ENCODE assay signal across 18 cellular contexts in genomic region chr4:150782921-150783320, GRCh38.
DNase-seq lines count a peak whose midpoint lies in the region; ATAC-seq and TF ChIP-seq lines count a peak whose summit lies in the region.
"Had no signal": no experiment of that assay in that cellular context is flagged by ENCODE, and none has a peak within 500 bp of the region (broad histone marks: within the 10 kb centered on the region; RNA-seq: fewer than 3 reads in every experiment).

No MANE protein-coding gene starts in this region.

- no peaks in the 10 kb centered on the region for H3K36me3 ChIP-seq in thyroid gland

- TF ChIP-seq CTCF in activated CD8-positive, alpha-beta T cell treated with anti-CD3 and anti-CD28 coated beads for 36 hours (IDR thresholded peaks at IDR 0.05), result no peak
- TF ChIP-seq CTCF in fibroblast of the aortic adventitia (IDR thresholded peaks at IDR 0.05; ENCODE audit: insufficient read depth, low read length), result no peak
- no peak for TF ChIP-seq CTCF in thyroid gland (IDR thresholded peaks at IDR 0.05)

- POLR2A ChIA-PET in activated CD8-positive, alpha-beta T cell treated with anti-CD3 and anti-CD28 coated beads for 36 hours (lab: Charles Lee), result no interaction called here
- POLR2A ChIA-PET in activated CD8-positive, alpha-beta T cell treated with anti-CD3 and anti-CD28 coated beads, Interleukin-2, amount 10 ng/mL, durations not matched to agents 7 days and 5 days (lab: Charles Lee), result no interaction called here

- H3K9me3 Mint-ChIP-seq in activated CD8-positive, alpha-beta T cell treated with anti-CD3 and anti-CD28 coated beads for 36 hours, result no peaks in the 10 kb centered on the region
- no peaks in the 10 kb centered on the region for H3K9me3 Mint-ChIP-seq in activated CD8-positive, alpha-beta T cell treated with anti-CD3 and anti-CD28 coated beads, Interleukin-2, amount 10 ng/mL, durations not matched to agents 7 days and 5 days (ENCODE audit: insufficient read depth)
- no peaks in the 10 kb centered on the region for H3K9me3 Mint-ChIP-seq in activated naive CD8-positive, alpha-beta T cell treated with anti-CD3 and anti-CD28 coated beads, Interleukin-2, amount 50 U/mL, for 24 hours
- H3K9me3 Mint-ChIP-seq: activated naive CD8-positive, alpha-beta T cell treated with anti-CD3 and anti-CD28 coated beads for 36 hours; CD4-positive, alpha-beta memory T cell; neural crest cell had no signal

- TF ChIP-seq POLR2A in thyroid gland (IDR thresholded peaks at IDR 0.05), result no peak

- no peak for DNase-seq in activated CD8-positive, alpha-beta T cell treated with anti-CD3 and anti-CD28 coated beads for 36 hours
- DNase-seq in activated CD8-positive, alpha-beta T cell treated with anti-CD3 and anti-CD28 coated beads, Interleukin-2, amount 10 ng/mL, durations not matched to agents 7 days and 5 days, result no peak
- DNase-seq in amniotic epithelial cell (ENCODE audit: low read depth) (peak; percentile 24), fibroblast of the aortic adventitia (ENCODE audit: low read depth) (peak; percentile 34), thyroid gland (peak; percentile 14 to 22), GDM1 (lab: John Stamatoyannopoulos, UW) (no peak), NAMALWA (ENCODE audit: low spot score) (no peak)
- no peak for DNase-seq in activated naive CD8-positive, alpha-beta T cell treated with anti-CD3 and anti-CD28 coated beads, Interleukin-2, amount 50 U/mL, for 24 hours
- DNase-seq: activated CD4-positive, alpha-beta T cell treated with anti-CD3 and anti-CD28 coated beads, Interleukin-2, amount 50 U/mL, for 48 hours; activated naive CD8-positive, alpha-beta T cell treated with anti-CD3 and anti-CD28 coated beads for 36 hours; activated T-cell treated with anti-CD3 and anti-CD28 coated beads, Interleukin-2, amount 50 U/mL, for 48 hours; CD4-positive, alpha-beta memory T cell; glutamatergic neuron; GOT3; mammary epithelial cell; NCI-H146 had no signal

- H3K27me3 ChIP-seq in thyroid gland, result no peaks in the 10 kb centered on the region

- H3K27ac Mint-ChIP-seq in activated CD8-positive, alpha-beta T cell treated with anti-CD3 and anti-CD28 coated beads for 36 hours, result peak overlapping the region; percentile 49
- no peak overlapping the region for H3K27ac Mint-ChIP-seq in activated CD8-positive, alpha-beta T cell treated with anti-CD3 and anti-CD28 coated beads, Interleukin-2, amount 10 ng/mL, durations not matched to agents 7 days and 5 days
- H3K27ac Mint-ChIP-seq in activated naive CD8-positive, alpha-beta T cell treated with anti-CD3 and anti-CD28 coated beads, Interleukin-2, amount 50 U/mL, for 24 hours, result no peak overlapping the region
- H3K27ac Mint-ChIP-seq: activated naive CD8-positive, alpha-beta T cell treated with anti-CD3 and anti-CD28 coated beads for 36 hours had no signal

- intact Hi-C loops in activated CD8-positive, alpha-beta T cell treated with anti-CD3 and anti-CD28 coated beads for 36 hours (cut with micrococcal nuclease), result no loop called here
- intact Hi-C loops in thyroid gland (cut with DNase I), result no loop called here

- 24 to 36% methylated on average over 2 of the region's 2 CpGs for WGBS in thyroid gland, 2 donors

- no peak for ATAC-seq in activated CD8-positive, alpha-beta T cell treated with anti-CD3 and anti-CD28 coated beads for 36 hours
- ATAC-seq in activated CD8-positive, alpha-beta T cell treated with anti-CD3 and anti-CD28 coated beads, Interleukin-2, amount 10 ng/mL, durations not matched to agents 7 days and 5 days, result no peak
- ATAC-seq in activated naive CD8-positive, alpha-beta T cell treated with anti-CD3 and anti-CD28 coated beads, Interleukin-2, amount 50 U/mL, for 24 hours, result no peak
- ATAC-seq: A549 had no signal

- H3K36me3 Mint-ChIP-seq in activated CD8-positive, alpha-beta T cell treated with anti-CD3 and anti-CD28 coated beads for 36 hours (ENCODE audit: low read depth), result peaks cover 4% of the 10 kb centered on the region
- H3K36me3 Mint-ChIP-seq in activated CD8-positive, alpha-beta T cell treated with anti-CD3 and anti-CD28 coated beads, Interleukin-2, amount 10 ng/mL, durations not matched to agents 7 days and 5 days (ENCODE audit: low read depth), result no peaks in the 10 kb centered on the region
- H3K36me3 Mint-ChIP-seq in activated naive CD8-positive, alpha-beta T cell treated with anti-CD3 and anti-CD28 coated beads, Interleukin-2, amount 50 U/mL, for 24 hours (ENCODE audit: low read depth), result peaks cover 3% of the 10 kb centered on the region

- H3K4me1 ChIP-seq in thyroid gland, result peaks cover 4 to 22% of the 10 kb centered on the region in 2 donors

- H3K27me3 Mint-ChIP-seq in activated CD8-positive, alpha-beta T cell treated with anti-CD3 and anti-CD28 coated beads for 36 hours, result no peaks in the 10 kb centered on the region
- no peaks in the 10 kb centered on the region for H3K27me3 Mint-ChIP-seq in activated CD8-positive, alpha-beta T cell treated with anti-CD3 and anti-CD28 coated beads, Interleukin-2, amount 10 ng/mL, durations not matched to agents 7 days and 5 days (ENCODE audit: low read depth)
- no peaks in the 10 kb centered on the region for H3K27me3 Mint-ChIP-seq in activated naive CD8-positive, alpha-beta T cell treated with anti-CD3 and anti-CD28 coated beads, Interleukin-2, amount 50 U/mL, for 24 hours
- H3K27me3 Mint-ChIP-seq: activated naive CD8-positive, alpha-beta T cell treated with anti-CD3 and anti-CD28 coated beads for 36 hours; CD4-positive, alpha-beta memory T cell had no signal

- H3K4me3 ChIP-seq in fibroblast of the aortic adventitia (ENCODE audit: low read depth, low read length) (no peak overlapping the region), thyroid gland (replicated peaks in 1 of 3) (no peak overlapping the region)
- H3K4me3 ChIP-seq: A549 had no signal

- no peak overlapping the region for H3K4me3 Mint-ChIP-seq in activated CD8-positive, alpha-beta T cell treated with anti-CD3 and anti-CD28 coated beads for 36 hours
- no peak overlapping the region for H3K4me3 Mint-ChIP-seq in activated CD8-positive, alpha-beta T cell treated with anti-CD3 and anti-CD28 coated beads, Interleukin-2, amount 10 ng/mL, durations not matched to agents 7 days and 5 days
- no peak overlapping the region for H3K4me3 Mint-ChIP-seq in activated naive CD8-positive, alpha-beta T cell treated with anti-CD3 and anti-CD28 coated beads, Interleukin-2, amount 50 U/mL, for 24 hours
- H3K4me3 Mint-ChIP-seq: activated naive CD8-positive, alpha-beta T cell treated with anti-CD3 and anti-CD28 coated beads for 36 hours; CD4-positive, alpha-beta memory T cell; neural crest cell had no signal

- no peaks in the 10 kb centered on the region for H3K9me3 ChIP-seq in thyroid gland
- H3K9me3 ChIP-seq: A549 had no signal

- peak overlapping the region; percentile 23 to 32 (median 30) for H3K27ac ChIP-seq in thyroid gland
- H3K27ac ChIP-seq: A549 had no signal

- no peaks in the 10 kb centered on the region for H3K4me1 Mint-ChIP-seq in activated CD8-positive, alpha-beta T cell treated with anti-CD3 and anti-CD28 coated beads for 36 hours (ENCODE audit: low read depth)
- H3K4me1 Mint-ChIP-seq in activated CD8-positive, alpha-beta T cell treated with anti-CD3 and anti-CD28 coated beads, Interleukin-2, amount 10 ng/mL, durations not matched to agents 7 days and 5 days (ENCODE audit: low read depth), result no peaks in the 10 kb centered on the region
- H3K4me1 Mint-ChIP-seq in activated naive CD8-positive, alpha-beta T cell treated with anti-CD3 and anti-CD28 coated beads, Interleukin-2, amount 50 U/mL, for 24 hours, result no peaks in the 10 kb centered on the region
- H3K4me1 Mint-ChIP-seq: activated naive CD8-positive, alpha-beta T cell treated with anti-CD3 and anti-CD28 coated beads for 36 hours had no signal

- CTCF ChIA-PET in activated CD8-positive, alpha-beta T cell treated with anti-CD3 and anti-CD28 coated beads for 36 hours (lab: Charles Lee), result no interaction called here
- CTCF ChIA-PET in activated CD8-positive, alpha-beta T cell treated with anti-CD3 and anti-CD28 coated beads, Interleukin-2, amount 10 ng/mL, durations not matched to agents 7 days and 5 days (lab: Charles Lee), result interaction anchor here (0.6 kb wide), 1 partner anchor 84 kb away, joined by 3 read pairs; no protein-coding TSS in a partner anchor

Comparison
In these comparisons a context has a peak if more than half of its experiments do, and no peak if none do; other contexts are left out.
1. DNase-seq: peak in amniotic epithelial cell (single experiment), fibroblast of the aortic adventitia (single experiment) and thyroid gland (2 of 2); none in activated CD8-positive, alpha-beta T cell treated with anti-CD3 and anti-CD28 coated beads for 36 hours (single experiment), activated CD8-positive, alpha-beta T cell treated with anti-CD3 and anti-CD28 coated beads, Interleukin-2, amount 10 ng/mL, durations not matched to agents 7 days and 5 days (single experiment), GDM1 (single experiment), NAMALWA (single experiment) and activated naive CD8-positive, alpha-beta T cell treated with anti-CD3 and anti-CD28 coated beads, Interleukin-2, amount 50 U/mL, for 24 hours (single experiment).